ENCODE assay signal across 9 cellular contexts in genomic region chr17:37742762-37743611, GRCh38. TPM values are rescaled to one million over a fixed set of nuclear protein-coding genes. Genes with fewer than 3 reads are reported as not detected.
DNase-seq lines count a peak whose midpoint lies in the region; ATAC-seq and TF ChIP-seq lines count a peak whose summit lies in the region.
"Had no signal": no experiment of that assay in that cellular context is flagged by ENCODE, and none has a peak within 500 bp of the region (broad histone marks: within the 10 kb centered on the region; RNA-seq: fewer than 3 reads in every experiment).

No MANE protein-coding gene starts in this region.

- dilution Hi-C loops in IMR-90 (cut with HindIII; ENCODE audit: low sequenced_read_pairs, unreplicated experiment) = no loop called here

- H2AK5ac ChIP-seq in IMR-90 (ENCODE audit: low read depth, low read length) = no peak overlapping the region

- 44% methylated on average over 11 of the region's 76 CpGs; no CpG with 5 or more reads in 1 of the 2 experiments for WGBS in IMR-90 (ENCODE audit: extremely low coverage in 2 of 2, insufficient read length in 1 of 2), 2 experiments

- H4K5ac ChIP-seq in IMR-90 (ENCODE audit: low read depth, low read length) = no peak overlapping the region

- H3K4me3 Mint-ChIP-seq in Calu3 (ENCODE audit: low read depth, unreplicated experiment) = peak overlapping the region; percentile 100
- peak overlapping the region; percentile 27 for H3K4me3 Mint-ChIP-seq in natural killer cell treated with Interleukin-12 subunit alpha and Interleukin-12 subunit beta and Interleukin-15 and Interleukin-18, amount 100 ng/mL, for 72 hours

- H4K91ac ChIP-seq in IMR-90 (ENCODE audit: insufficient read depth, low read depth, low read length) = no peak overlapping the region

- no peaks in the 10 kb centered on the region for H3K79me1 ChIP-seq in IMR-90 (ENCODE audit: low read depth in 1 of 2, low read length in 2 of 2)

- H3K9me1 ChIP-seq in IMR-90 (ENCODE audit: insufficient read depth, low read length) = no peaks in the 10 kb centered on the region

- H3K27ac ChIP-seq in IMR-90 (ENCODE audit: insufficient read depth, low read length) = no peak overlapping the region

- H2AK9ac ChIP-seq in IMR-90 (replicated peaks; ENCODE audit: low read depth, low read length, poor library complexity) = no peak overlapping the region

- peaks cover 100% of the 10 kb centered on the region for H3K36me3 Mint-ChIP-seq in Calu3 (ENCODE audit: insufficient read depth, unreplicated experiment)
- no peaks in the 10 kb centered on the region for H3K36me3 Mint-ChIP-seq in natural killer cell treated with Interleukin-12 subunit alpha and Interleukin-12 subunit beta and Interleukin-15 and Interleukin-18, amount 100 ng/mL, for 72 hours

- peak; percentile 18; the same call in 1 of the 2 replicates for ATAC-seq in IMR-90 (ENCODE audit: low read depth)
- ATAC-seq in natural killer cell treated with Interleukin-12 subunit alpha and Interleukin-12 subunit beta and Interleukin-15 and Interleukin-18, amount 100 ng/mL, for 72 hours = peak in 1 of 2 donors; percentile 46
- ATAC-seq in GM18517 (IDR thresholded peaks at IDR 0.05; ENCODE audit: unreplicated experiment) = no peak

- no peak overlapping the region for H3K14ac ChIP-seq in IMR-90 (replicated peaks; ENCODE audit: low read depth, low read length)

- H3K9me3 ChIP-seq in IMR-90 (ENCODE audit: control insufficient read depth, insufficient read depth, low read length) = peaks cover 13% of the 10 kb centered on the region

- H4K20me1 ChIP-seq in IMR-90 (ENCODE audit: insufficient read depth, low read length) = no peaks in the 10 kb centered on the region

- POLR2A ChIA-PET in IMR-90 (lab: Charles Lee; ENCODE audit: unreplicated experiment) = no interaction called here

- no peak overlapping the region for H3K4me2 ChIP-seq in IMR-90 (ENCODE audit: low read depth, low read length)

- H3K4me1 Mint-ChIP-seq in Calu3 (ENCODE audit: low read depth, unreplicated experiment) = peaks cover 51% of the 10 kb centered on the region
- peaks cover 4 to 12% of the 10 kb centered on the region in 2 donors for H3K4me1 Mint-ChIP-seq in natural killer cell treated with Interleukin-12 subunit alpha and Interleukin-12 subunit beta and Interleukin-15 and Interleukin-18, amount 100 ng/mL, for 72 hours (ENCODE audit: low read depth in 2 of 2)

- no peak overlapping the region for H2BK120ac ChIP-seq in IMR-90 (ENCODE audit: low read depth, low read length)

- in situ Hi-C loops in IMR-90 (cut with MboI; ENCODE audit: low sequenced_read_pairs) = no loop called here

- H3K23ac ChIP-seq in IMR-90 (ENCODE audit: low read depth, low read length) = no peak overlapping the region

- H3K36me3 ChIP-seq in IMR-90 (ENCODE audit: control insufficient read depth, insufficient read depth, low read length) = no peaks in the 10 kb centered on the region

- TF ChIP-seq CTCF in Calu3 (IDR thresholded peaks at IDR 0.05; ENCODE audit: unreplicated experiment) (no peak), IMR-90 (conservative IDR thresholded peaks at IDR 0.05; ENCODE audit: low read depth, low read length) (no peak)

- H3K9ac ChIP-seq in IMR-90 (ENCODE audit: low read depth, low read length) = no peak overlapping the region

- peaks cover 2% of the 10 kb centered on the region for H3K4me1 ChIP-seq in IMR-90 (ENCODE audit: control insufficient read depth, insufficient read depth, low read length)

- no peak overlapping the region for H2BK20ac ChIP-seq in IMR-90 (ENCODE audit: low read depth, low read length)

- no peaks in the 10 kb centered on the region for H3K27me3 Mint-ChIP-seq in Calu3 (ENCODE audit: unreplicated experiment)
- H3K27me3 Mint-ChIP-seq in natural killer cell treated with Interleukin-12 subunit alpha and Interleukin-12 subunit beta and Interleukin-15 and Interleukin-18, amount 100 ng/mL, for 72 hours = peaks cover 55 to 75% of the 10 kb centered on the region in 2 donors

- H2BK5ac ChIP-seq in IMR-90 (ENCODE audit: low read depth, low read length, poor library complexity, severe bottlenecking) = no peak overlapping the region

- peaks cover 89% of the 10 kb centered on the region for H3K27me3 ChIP-seq in IMR-90 (ENCODE audit: control insufficient read depth, insufficient read depth, low read length)

- no peak overlapping the region; the same call in 1 of the 2 replicates for H3K4me3 ChIP-seq in IMR-90 (ENCODE audit: insufficient read depth, low read depth, low read length)

- no peak for TF ChIP-seq RAD21 in IMR-90 (IDR thresholded peaks at IDR 0.05; ENCODE audit: low read length)

- no peak for TF ChIP-seq POLR2A in IMR-90 (IDR thresholded peaks at IDR 0.05; ENCODE audit: low read depth, low read length)

- no peaks in the 10 kb centered on the region for H3K9me3 Mint-ChIP-seq in Calu3 (ENCODE audit: low read depth, unreplicated experiment)
- no peaks in the 10 kb centered on the region for H3K9me3 Mint-ChIP-seq in natural killer cell treated with Interleukin-12 subunit alpha and Interleukin-12 subunit beta and Interleukin-15 and Interleukin-18, amount 100 ng/mL, for 72 hours

- H3K18ac ChIP-seq in IMR-90 (ENCODE audit: low read depth, low read length) = no peak overlapping the region

- no TSS peak for BruUV-seq in Calu3 (replicated peaks; lab: Mats Ljungman, UMichigan)
- BruUV-seq in IMR-90 (replicated peaks; lab: Mats Ljungman, UMichigan) = no TSS peak

- no peak overlapping the region for H4K8ac ChIP-seq in IMR-90 (ENCODE audit: low read depth in 2 of 2, low read length in 2 of 2)

- H3K27ac Mint-ChIP-seq in Calu3 (ENCODE audit: unreplicated experiment) = peak overlapping the region; percentile 99
- H3K27ac Mint-ChIP-seq in natural killer cell treated with Interleukin-12 subunit alpha and Interleukin-12 subunit beta and Interleukin-15 and Interleukin-18, amount 100 ng/mL, for 72 hours = no peak overlapping the region

- DNase-seq in Calu3 (peak; percentile 87), IMR-90 (no peak), ecto neural progenitor cell (ENCODE audit: low spot score) (peak; percentile 72), pons (ENCODE audit: low spot score) (no peak)
- DNase-seq in natural killer cell treated with Interleukin-12 subunit alpha and Interleukin-12 subunit beta and Interleukin-15 and Interleukin-18, amount 100 ng/mL, for 72 hours (ENCODE audit: low spot score) = no peak
- no peak for DNase-seq in stimulated activated CD8-positive, alpha-beta memory T cell treated with anti-CD3 and anti-CD28 coated beads, Interleukin-4, amount 100 ng/mL, for 48 hours
- DNase-seq in effector CD4-positive, alpha-beta T cell = no peak

- intact Hi-C loops in Calu3 (cut with micrococcal nuclease; ENCODE audit: unreplicated experiment) = loop anchor here (2.0 kb wide), 1 partner anchor 34 kb away; no protein-coding TSS in a partner anchor
- intact Hi-C loops in IMR-90 (cut with micrococcal nuclease) = no loop called here

- H3K56ac ChIP-seq in IMR-90 (ENCODE audit: extremely low read depth, insufficient read depth, low read length) = no peak overlapping the region

- CTCF ChIA-PET in Calu3 (lab: Charles Lee) (interaction anchor here (0.8 to 7.4 kb wide), 6 partner anchors 34 to 133 kb away, joined by 3 to 75 read pairs (median 46); no protein-coding TSS in a partner anchor), IMR-90 (lab: Yijun Ruan, JAX) (no interaction called here)

- H2BK15ac ChIP-seq in IMR-90 (ENCODE audit: low read depth, low read length) = no peak overlapping the region

- no peak overlapping the region for H3K4ac ChIP-seq in IMR-90 (ENCODE audit: low read depth, low read length)

- H2AFZ ChIP-seq in IMR-90 (replicated peaks; ENCODE audit: low read length, poor library complexity) = peak overlapping the region; percentile 19

TF ChIP-seq in IMR-90, 13 proteins besides CTCF, POLR2A, EP300 and RAD21:
- TF ChIP-seq BHLHE40 (IDR thresholded peaks at IDR 0.05; ENCODE audit: low read depth, low read length) (no peak), MAZ (IDR thresholded peaks at IDR 0.05; ENCODE audit: borderline replicate concordance, low read depth, low read length) (no peak), CEBPB (IDR thresholded peaks at IDR 0.05; ENCODE audit: low read depth, low read length) (no peak), ELK1 (IDR thresholded peaks at IDR 0.05; ENCODE audit: borderline replicate concordance, low read depth, low read length) (no peak), RFX5 (IDR thresholded peaks at IDR 0.05; ENCODE audit: low read depth, low read length) (no peak), FOS (IDR thresholded peaks at IDR 0.05; ENCODE audit: low read depth, low read length) (no peak), MAFK (IDR thresholded peaks at IDR 0.05; ENCODE audit: low read depth, low read length) (no peak), NFE2L2 (IDR thresholded peaks at IDR 0.05; ENCODE audit: low read depth, low read length) (no peak), USF2 (IDR thresholded peaks at IDR 0.05; ENCODE audit: low read depth, low read length) (no peak), SMC3 (IDR thresholded peaks at IDR 0.05; ENCODE audit: low read depth, low read length) (no peak), RCOR1 (IDR thresholded peaks at IDR 0.05; ENCODE audit: insufficient replicate concordance, low read length) (no peak), MXI1 (IDR thresholded peaks at IDR 0.05; ENCODE audit: borderline replicate concordance, low read depth, low read length) (no peak), CHD1 (IDR thresholded peaks at IDR 0.05; ENCODE audit: low read depth, low read length) (no peak)

RNA-seq across cellular contexts. Expression of gene HNF1B, which starts 1.9 kb away (rescaled TPM):
- total RNA-seq in Calu3 (2022) (127 and 130 TPM in 2 replicates), IMR-90 (2012; rRNA removed) (not detected in 2 replicates)
- not detected in 2 replicates for polyA plus RNA-seq in IMR-90 (2012; rRNA removed)
- polyA plus RNA-seq in IMR-90 (2012; cell fraction: cytosol; rRNA removed) = not detected in 2 replicates
- 0.05 TPM in 1 of 2 replicates, not detected in the other for polyA plus RNA-seq in IMR-90 (2012; cell fraction: nucleus; rRNA removed; ENCODE audit: low replicate concordance)
- under 1 TPM in 1 of 2 donors, not detected in 1; 0.19 TPM for total RNA-seq in natural killer cell treated with Interleukin-12 subunit alpha and Interleukin-12 subunit beta and Interleukin-15 and Interleukin-18, amount 100 ng/mL, for 72 hours
- total RNA-seq: fibroblast of lung had no signal
- polyA plus RNA-seq: fibroblast of lung had no signal

Comparison
In these comparisons a context has a peak if more than half of its experiments do, and no peak if none do; other contexts are left out.
1. DNase-seq: peak in Calu3 (single experiment) and ecto neural progenitor cell (single experiment); none in IMR-90 (single experiment), natural killer cell treated with Interleukin-12 subunit alpha and Interleukin-12 subunit beta and Interleukin-15 and Interleukin-18, amount 100 ng/mL, for 72 hours (single experiment), stimulated activated CD8-positive, alpha-beta memory T cell treated with anti-CD3 and anti-CD28 coated beads, Interleukin-4, amount 100 ng/mL, for 48 hours (single experiment), pons (single experiment) and effector CD4-positive, alpha-beta T cell (single experiment).
2. RNA of gene HNF1B, which starts 1.9 kb away (total RNA-seq): 127 to 130 TPM in Calu3; 0.19 TPM in natural killer cell treated with Interleukin-12 subunit alpha and Interleukin-12 subunit beta and Interleukin-15 and Interleukin-18, amount 100 ng/mL, for 72 hours and not detected in IMR-90; every median in the first group is over 10 times any median in the second.